ENCODE assay signal across 26 cellular contexts in the genomic region with DNA sequence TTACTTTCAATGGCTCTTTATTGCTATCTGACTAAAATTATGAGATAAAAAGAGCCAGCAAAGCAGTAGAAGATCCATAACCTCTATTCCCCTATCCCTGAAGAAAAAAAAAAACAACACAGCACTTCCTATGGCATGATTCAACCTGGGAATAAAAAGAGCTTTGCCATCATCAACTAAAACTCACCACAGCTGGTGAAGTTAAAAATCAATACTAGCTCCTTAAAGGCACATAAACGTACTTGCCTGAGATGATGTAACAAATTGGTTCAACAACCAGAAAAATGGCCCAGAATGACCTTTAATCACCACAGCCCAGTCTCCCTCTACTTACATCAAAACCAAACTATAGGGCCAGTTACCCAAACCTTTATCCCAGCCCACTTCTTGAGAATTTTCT.
"Had no signal": no experiment of that assay in that cellular context is flagged by ENCODE, and none has a peak within 500 bp of the region (broad histone marks: within the 10 kb centered on the region; RNA-seq: fewer than 3 reads in every experiment).

No MANE protein-coding gene starts in this region.

- H3K36me3 Mint-ChIP-seq: naive thymus-derived CD4-positive, alpha-beta T cell; natural killer cell; stimulated activated effector memory CD8-positive, alpha-beta T cell treated with anti-CD3 and anti-CD28 coated beads, Interleukin-12 subunit alpha, Interleukin-12 subunit beta, amount 100 ng/mL, for 72 hours had no signal

- H3K27ac Mint-ChIP-seq: naive thymus-derived CD4-positive, alpha-beta T cell; natural killer cell; nephron; neural progenitor cell; progenitor cell of endocrine pancreas; stimulated activated effector memory CD8-positive, alpha-beta T cell treated with anti-CD3 and anti-CD28 coated beads, Interleukin-12 subunit alpha, Interleukin-12 subunit beta, amount 100 ng/mL, for 72 hours; stimulated activated naive CD8-positive, alpha-beta T cell treated with anti-CD3 and anti-CD28 coated beads, Interleukin-15, amount 100 ng/mL, for 72 hours had no signal

- H3K4me3 Mint-ChIP-seq: naive thymus-derived CD4-positive, alpha-beta T cell; natural killer cell; nephron; neural progenitor cell; stimulated activated effector memory CD8-positive, alpha-beta T cell treated with anti-CD3 and anti-CD28 coated beads, Interleukin-12 subunit alpha, Interleukin-12 subunit beta, amount 100 ng/mL, for 72 hours; stimulated activated naive CD8-positive, alpha-beta T cell treated with anti-CD3 and anti-CD28 coated beads, Interleukin-15, amount 100 ng/mL, for 72 hours had no signal

- H3K9me3 Mint-ChIP-seq: natural killer cell; stimulated activated effector memory CD8-positive, alpha-beta T cell treated with anti-CD3 and anti-CD28 coated beads, Interleukin-12 subunit alpha, Interleukin-12 subunit beta, amount 100 ng/mL, for 72 hours; stimulated activated naive CD8-positive, alpha-beta T cell treated with anti-CD3 and anti-CD28 coated beads, Interleukin-15, amount 100 ng/mL, for 72 hours had no signal

- H3K4me1 Mint-ChIP-seq: naive thymus-derived CD4-positive, alpha-beta T cell; natural killer cell; stimulated activated effector memory CD8-positive, alpha-beta T cell treated with anti-CD3 and anti-CD28 coated beads, Interleukin-12 subunit alpha, Interleukin-12 subunit beta, amount 100 ng/mL, for 72 hours; stimulated activated naive CD8-positive, alpha-beta T cell treated with anti-CD3 and anti-CD28 coated beads, Interleukin-15, amount 100 ng/mL, for 72 hours had no signal

- DNase-seq: naive thymus-derived CD4-positive, alpha-beta T cell; natural killer cell; occipital lobe; ovary; posterior cingulate gyrus; psoas muscle; right cardiac atrium; right lobe of liver; sigmoid colon; small intestine; stimulated activated CD4-positive, alpha-beta T cell treated with anti-CD3 and anti-CD28 coated beads, Interleukin-15, amount 100 ng/mL, for 24 hours; stimulated activated CD4-positive, alpha-beta T cell treated with anti-CD3 and anti-CD28 coated beads, Interleukin-2, amount 100 ng/mL, for 24 hours; stimulated activated CD4-positive, alpha-beta T cell treated with anti-CD3 and anti-CD28 coated beads, Interleukin-2, amount 100 ng/mL, for 48 hours; stimulated activated CD4-positive, alpha-beta T cell treated with anti-CD3 and anti-CD28 coated beads, Interleukin-4, amount 100 ng/mL, for 24 hours; stimulated activated naive CD4-positive, alpha-beta T cell; stimulated activated naive CD8-positive, alpha-beta T cell treated with anti-CD3 and anti-CD28 coated beads, Interleukin-15, amount 100 ng/mL, for 72 hours; stimulated activated naive CD8-positive, alpha-beta T cell treated with anti-CD3 and anti-CD28 coated beads, Interleukin-15, Interleukin-2, amounts not matched to agents 100 U/mL and 50 U/mL, for 24 hours; substantia nigra; testis; tibial artery; transverse colon; upper lobe of left lung had no signal

- ATAC-seq: naive thymus-derived CD4-positive, alpha-beta T cell; natural killer cell; psoas muscle; right cardiac atrium; right lobe of liver; stimulated activated effector memory CD8-positive, alpha-beta T cell treated with anti-CD3 and anti-CD28 coated beads, Interleukin-12 subunit alpha, Interleukin-12 subunit beta, amount 100 ng/mL, for 72 hours; stimulated activated naive CD8-positive, alpha-beta T cell treated with anti-CD3 and anti-CD28 coated beads, Interleukin-15, amount 100 ng/mL, for 72 hours; stimulated activated naive CD8-positive, alpha-beta T cell treated with anti-CD3 and anti-CD28 coated beads, Interleukin-15, Interleukin-2, amounts not matched to agents 100 U/mL and 50 U/mL, for 24 hours had no signal

- H3K27me3 Mint-ChIP-seq: progenitor cell of endocrine pancreas; stimulated activated naive CD8-positive, alpha-beta T cell treated with anti-CD3 and anti-CD28 coated beads, Interleukin-15, amount 100 ng/mL, for 72 hours had no signal
